ENCODE assay signal across 1 cellular context in the genomic region with DNA sequence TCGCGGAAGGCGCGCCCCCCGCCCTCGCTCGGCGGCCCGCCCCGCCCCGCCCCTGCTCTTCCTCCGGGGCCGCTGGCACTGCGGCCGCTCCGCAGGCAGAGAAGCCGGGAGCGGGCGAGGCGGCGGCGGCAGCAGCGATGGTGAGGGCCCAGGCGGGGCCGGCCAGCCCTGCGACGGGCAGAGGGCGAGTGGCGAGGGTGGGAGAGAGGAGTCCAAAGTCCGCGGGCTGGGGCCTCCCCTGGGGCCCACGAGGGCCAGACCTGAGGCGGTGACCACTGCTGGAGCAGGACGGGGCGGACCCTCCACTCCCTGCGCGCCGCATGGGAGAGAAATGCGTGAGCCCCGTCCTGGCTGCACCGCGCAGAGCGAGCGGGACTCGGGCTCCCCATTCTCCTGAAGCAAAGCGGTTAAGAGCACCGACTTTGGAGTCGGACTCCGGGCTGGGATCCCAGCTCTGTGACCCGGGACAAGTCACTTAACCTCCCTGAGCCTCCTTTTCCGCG.
TF ChIP-seq lines count a peak whose summit lies in the region.

A gene with protein sequence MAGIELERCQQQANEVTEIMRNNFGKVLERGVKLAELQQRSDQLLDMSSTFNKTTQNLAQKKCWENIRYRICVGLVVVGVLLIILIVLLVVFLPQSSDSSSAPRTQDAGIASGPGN (plus strand): TSS at position 78 of the 503 bp plus-strand sequence. CDS start 60 bp downstream, at position 138.

TF ChIP-seq in HepG2, 621 proteins besides CTCF, POLR2A, EP300 and RAD21 (continued from another document and continues in another):
- TF ChIP-seq, protein P1, sequence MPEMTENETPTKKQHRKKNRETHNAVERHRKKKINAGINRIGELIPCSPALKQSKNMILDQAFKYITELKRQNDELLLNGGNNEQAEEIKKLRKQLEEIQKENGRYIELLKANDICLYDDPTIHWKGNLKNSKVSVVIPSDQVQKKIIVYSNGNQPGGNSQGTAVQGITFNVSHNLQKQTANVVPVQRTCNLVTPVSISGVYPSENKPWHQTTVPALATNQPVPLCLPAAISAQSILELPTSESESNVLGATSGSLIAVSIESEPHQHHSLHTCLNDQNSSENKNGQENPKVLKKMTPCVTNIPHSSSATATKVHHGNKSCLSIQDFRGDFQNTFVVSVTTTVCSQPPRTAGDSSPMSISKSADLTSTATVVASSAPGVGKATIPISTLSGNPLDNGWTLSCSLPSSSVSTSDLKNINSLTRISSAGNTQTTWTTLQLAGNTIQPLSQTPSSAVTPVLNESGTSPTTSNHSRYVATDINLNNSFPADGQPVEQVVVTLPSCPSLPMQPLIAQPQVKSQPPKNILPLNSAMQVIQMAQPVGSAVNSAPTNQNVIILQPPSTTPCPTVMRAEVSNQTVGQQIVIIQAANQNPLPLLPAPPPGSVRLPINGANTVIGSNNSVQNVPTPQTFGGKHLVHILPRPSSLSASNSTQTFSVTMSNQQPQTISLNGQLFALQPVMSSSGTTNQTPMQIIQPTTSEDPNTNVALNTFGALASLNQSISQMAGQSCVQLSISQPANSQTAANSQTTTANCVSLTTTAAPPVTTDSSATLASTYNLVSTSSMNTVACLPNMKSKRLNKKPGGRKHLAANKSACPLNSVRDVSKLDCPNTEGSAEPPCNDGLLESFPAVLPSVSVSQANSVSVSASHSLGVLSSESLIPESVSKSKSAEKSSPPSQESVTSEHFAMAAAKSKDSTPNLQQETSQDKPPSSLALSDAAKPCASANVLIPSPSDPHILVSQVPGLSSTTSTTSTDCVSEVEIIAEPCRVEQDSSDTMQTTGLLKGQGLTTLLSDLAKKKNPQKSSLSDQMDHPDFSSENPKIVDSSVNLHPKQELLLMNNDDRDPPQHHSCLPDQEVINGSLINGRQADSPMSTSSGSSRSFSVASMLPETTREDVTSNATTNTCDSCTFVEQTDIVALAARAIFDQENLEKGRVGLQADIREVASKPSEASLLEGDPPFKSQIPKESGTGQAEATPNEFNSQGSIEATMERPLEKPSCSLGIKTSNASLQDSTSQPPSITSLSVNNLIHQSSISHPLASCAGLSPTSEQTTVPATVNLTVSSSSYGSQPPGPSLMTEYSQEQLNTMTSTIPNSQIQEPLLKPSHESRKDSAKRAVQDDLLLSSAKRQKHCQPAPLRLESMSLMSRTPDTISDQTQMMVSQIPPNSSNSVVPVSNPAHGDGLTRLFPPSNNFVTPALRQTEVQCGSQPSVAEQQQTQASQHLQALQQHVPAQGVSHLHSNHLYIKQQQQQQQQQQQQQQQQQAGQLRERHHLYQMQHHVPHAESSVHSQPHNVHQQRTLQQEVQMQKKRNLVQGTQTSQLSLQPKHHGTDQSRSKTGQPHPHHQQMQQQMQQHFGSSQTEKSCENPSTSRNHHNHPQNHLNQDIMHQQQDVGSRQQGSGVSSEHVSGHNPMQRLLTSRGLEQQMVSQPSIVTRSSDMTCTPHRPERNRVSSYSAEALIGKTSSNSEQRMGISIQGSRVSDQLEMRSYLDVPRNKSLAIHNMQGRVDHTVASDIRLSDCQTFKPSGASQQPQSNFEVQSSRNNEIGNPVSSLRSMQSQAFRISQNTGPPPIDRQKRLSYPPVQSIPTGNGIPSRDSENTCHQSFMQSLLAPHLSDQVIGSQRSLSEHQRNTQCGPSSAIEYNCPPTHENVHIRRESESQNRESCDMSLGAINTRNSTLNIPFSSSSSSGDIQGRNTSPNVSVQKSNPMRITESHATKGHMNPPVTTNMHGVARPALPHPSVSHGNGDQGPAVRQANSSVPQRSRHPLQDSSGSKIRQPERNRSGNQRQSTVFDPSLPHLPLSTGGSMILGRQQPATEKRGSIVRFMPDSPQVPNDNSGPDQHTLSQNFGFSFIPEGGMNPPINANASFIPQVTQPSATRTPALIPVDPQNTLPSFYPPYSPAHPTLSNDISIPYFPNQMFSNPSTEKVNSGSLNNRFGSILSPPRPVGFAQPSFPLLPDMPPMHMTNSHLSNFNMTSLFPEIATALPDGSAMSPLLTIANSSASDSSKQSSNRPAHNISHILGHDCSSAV (CRISPR knock-in tag; IDR thresholded peaks at IDR 0.05; ENCODE audit: borderline replicate concordance): 0 out of 2 replicates have a peak, but pooled peaks have one; percentile 74
- TF ChIP-seq POGZ (CRISPR knock-in tag; IDR thresholded peaks at IDR 0.05) (peak; percentile 60), NR2C2 (CRISPR knock-in tag; IDR thresholded peaks at IDR 0.05; ENCODE audit: borderline replicate concordance) (peak; percentile 48), ZSCAN21 (CRISPR knock-in tag; IDR thresholded peaks at IDR 0.05; ENCODE audit: borderline replicate concordance) (peak; percentile 97), KDM4B (CRISPR knock-in tag; IDR thresholded peaks at IDR 0.05) (peak; percentile 89; the same call in 1 of the 2 replicates), FOXC1 (CRISPR knock-in tag; IDR thresholded peaks at IDR 0.05; ENCODE audit: borderline replicate concordance) (no peak; the same call in 1 of the 2 replicates), ZNF83 (CRISPR knock-in tag; IDR thresholded peaks at IDR 0.05; ENCODE audit: borderline replicate concordance) (peak; percentile 85; the same call in 1 of the 2 replicates), ZNF282 (IDR thresholded peaks at IDR 0.05; ENCODE audit: partially characterized antibody) (no peak), ZC3H13 (CRISPR knock-in tag; IDR thresholded peaks at IDR 0.05) (peak; percentile 83; the same call in 1 of the 2 replicates), NFYB (CRISPR knock-in tag; IDR thresholded peaks at IDR 0.05) (peak; percentile 37; the same call in 1 of the 2 replicates), HMGA1 (CRISPR knock-in tag; conservative IDR thresholded peaks at IDR 0.05) (no peak), ZNF337 (CRISPR knock-in tag; IDR thresholded peaks at IDR 0.05; ENCODE audit: borderline replicate concordance, low read depth) (peak; percentile 61; the same call in 1 of the 2 replicates), PCBP1 (IDR thresholded peaks at IDR 0.05; ENCODE audit: borderline replicate concordance, low read depth, low read length) (no peak), SRSF9 (IDR thresholded peaks at IDR 0.05; ENCODE audit: borderline replicate concordance, insufficient read depth, low read depth, low read length, poor library complexity, severe bottlenecking) (no peak), ZBTB20 (CRISPR knock-in tag; IDR thresholded peaks at IDR 0.05; ENCODE audit: borderline replicate concordance, low read depth) (0 out of 2 replicates have a peak, but pooled peaks have one; percentile 37), ZNF558 (CRISPR knock-in tag; IDR thresholded peaks at IDR 0.05; ENCODE audit: borderline replicate concordance) (peak; percentile 91; the same call in 1 of the 2 replicates), JUND (CRISPR knock-in tag; IDR thresholded peaks at IDR 0.05) (0 out of 2 replicates have a peak, but pooled peaks have one; percentile 39), KAT8 (CRISPR knock-in tag; IDR thresholded peaks at IDR 0.05) (peak; percentile 71), KAT7 (CRISPR knock-in tag; IDR thresholded peaks at IDR 0.05; ENCODE audit: borderline replicate concordance) (peak; percentile 99), NRL (CRISPR knock-in tag; IDR thresholded peaks at IDR 0.05; ENCODE audit: borderline replicate concordance) (0 out of 2 replicates have a peak, but pooled peaks have one; percentile 31), ASH2L (IDR thresholded peaks at IDR 0.05; ENCODE audit: insufficient read length, low read depth, low read length) (peak; percentile 97), ZNF546 (CRISPR knock-in tag; conservative IDR thresholded peaks at IDR 0.05) (peak; percentile 82; the same call in 1 of the 2 replicates), CAMTA2 (CRISPR knock-in tag; IDR thresholded peaks at IDR 0.05; ENCODE audit: borderline replicate concordance) (peak; percentile 97), RFX1 (IDR thresholded peaks at IDR 0.05) (no peak), PAWR (CRISPR knock-in tag; IDR thresholded peaks at IDR 0.05; ENCODE audit: borderline replicate concordance) (no peak)
- TF ChIP-seq, protein P2, sequence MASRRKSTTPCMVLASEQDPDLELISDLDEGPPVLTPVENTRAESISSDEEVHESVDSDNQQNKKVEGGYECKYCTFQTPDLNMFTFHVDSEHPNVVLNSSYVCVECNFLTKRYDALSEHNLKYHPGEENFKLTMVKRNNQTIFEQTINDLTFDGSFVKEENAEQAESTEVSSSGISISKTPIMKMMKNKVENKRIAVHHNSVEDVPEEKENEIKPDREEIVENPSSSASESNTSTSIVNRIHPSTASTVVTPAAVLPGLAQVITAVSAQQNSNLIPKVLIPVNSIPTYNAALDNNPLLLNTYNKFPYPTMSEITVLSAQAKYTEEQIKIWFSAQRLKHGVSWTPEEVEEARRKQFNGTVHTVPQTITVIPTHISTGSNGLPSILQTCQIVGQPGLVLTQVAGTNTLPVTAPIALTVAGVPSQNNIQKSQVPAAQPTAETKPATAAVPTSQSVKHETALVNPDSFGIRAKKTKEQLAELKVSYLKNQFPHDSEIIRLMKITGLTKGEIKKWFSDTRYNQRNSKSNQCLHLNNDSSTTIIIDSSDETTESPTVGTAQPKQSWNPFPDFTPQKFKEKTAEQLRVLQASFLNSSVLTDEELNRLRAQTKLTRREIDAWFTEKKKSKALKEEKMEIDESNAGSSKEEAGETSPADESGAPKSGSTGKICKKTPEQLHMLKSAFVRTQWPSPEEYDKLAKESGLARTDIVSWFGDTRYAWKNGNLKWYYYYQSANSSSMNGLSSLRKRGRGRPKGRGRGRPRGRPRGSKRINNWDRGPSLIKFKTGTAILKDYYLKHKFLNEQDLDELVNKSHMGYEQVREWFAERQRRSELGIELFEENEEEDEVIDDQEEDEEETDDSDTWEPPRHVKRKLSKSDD (CRISPR knock-in tag; IDR thresholded peaks at IDR 0.05; ENCODE audit: low read depth): peak; percentile 91; the same call in 1 of the 2 replicates
- TF ChIP-seq, protein P3, sequence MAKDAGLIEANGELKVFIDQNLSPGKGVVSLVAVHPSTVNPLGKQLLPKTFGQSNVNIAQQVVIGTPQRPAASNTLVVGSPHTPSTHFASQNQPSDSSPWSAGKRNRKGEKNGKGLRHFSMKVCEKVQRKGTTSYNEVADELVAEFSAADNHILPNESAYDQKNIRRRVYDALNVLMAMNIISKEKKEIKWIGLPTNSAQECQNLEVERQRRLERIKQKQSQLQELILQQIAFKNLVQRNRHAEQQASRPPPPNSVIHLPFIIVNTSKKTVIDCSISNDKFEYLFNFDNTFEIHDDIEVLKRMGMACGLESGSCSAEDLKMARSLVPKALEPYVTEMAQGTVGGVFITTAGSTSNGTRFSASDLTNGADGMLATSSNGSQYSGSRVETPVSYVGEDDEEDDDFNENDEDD (CRISPR knock-in tag; IDR thresholded peaks at IDR 0.05; ENCODE audit: borderline replicate concordance): peak; percentile 76
- TF ChIP-seq, protein P4, sequence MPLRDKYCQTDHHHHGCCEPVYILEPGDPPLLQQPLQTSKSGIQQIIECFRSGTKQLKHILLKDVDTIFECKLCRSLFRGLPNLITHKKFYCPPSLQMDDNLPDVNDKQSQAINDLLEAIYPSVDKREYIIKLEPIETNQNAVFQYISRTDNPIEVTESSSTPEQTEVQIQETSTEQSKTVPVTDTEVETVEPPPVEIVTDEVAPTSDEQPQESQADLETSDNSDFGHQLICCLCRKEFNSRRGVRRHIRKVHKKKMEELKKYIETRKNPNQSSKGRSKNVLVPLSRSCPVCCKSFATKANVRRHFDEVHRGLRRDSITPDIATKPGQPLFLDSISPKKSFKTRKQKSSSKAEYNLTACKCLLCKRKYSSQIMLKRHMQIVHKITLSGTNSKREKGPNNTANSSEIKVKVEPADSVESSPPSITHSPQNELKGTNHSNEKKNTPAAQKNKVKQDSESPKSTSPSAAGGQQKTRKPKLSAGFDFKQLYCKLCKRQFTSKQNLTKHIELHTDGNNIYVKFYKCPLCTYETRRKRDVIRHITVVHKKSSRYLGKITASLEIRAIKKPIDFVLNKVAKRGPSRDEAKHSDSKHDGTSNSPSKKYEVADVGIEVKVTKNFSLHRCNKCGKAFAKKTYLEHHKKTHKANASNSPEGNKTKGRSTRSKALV (CRISPR knock-in tag; IDR thresholded peaks at IDR 0.05): peak; percentile 92; the same call in 1 of the 2 replicates
- TF ChIP-seq, protein P5, sequence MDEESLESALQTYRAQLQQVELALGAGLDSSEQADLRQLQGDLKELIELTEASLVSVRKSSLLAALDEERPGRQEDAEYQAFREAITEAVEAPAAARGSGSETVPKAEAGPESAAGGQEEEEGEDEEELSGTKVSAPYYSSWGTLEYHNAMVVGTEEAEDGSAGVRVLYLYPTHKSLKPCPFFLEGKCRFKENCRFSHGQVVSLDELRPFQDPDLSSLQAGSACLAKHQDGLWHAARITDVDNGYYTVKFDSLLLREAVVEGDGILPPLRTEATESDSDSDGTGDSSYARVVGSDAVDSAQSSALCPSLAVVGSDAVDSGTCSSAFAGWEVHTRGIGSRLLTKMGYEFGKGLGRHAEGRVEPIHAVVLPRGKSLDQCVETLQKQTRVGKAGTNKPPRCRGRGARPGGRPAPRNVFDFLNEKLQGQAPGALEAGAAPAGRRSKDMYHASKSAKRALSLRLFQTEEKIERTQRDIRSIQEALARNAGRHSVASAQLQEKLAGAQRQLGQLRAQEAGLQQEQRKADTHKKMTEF (CRISPR knock-in tag; IDR thresholded peaks at IDR 0.05): peak; percentile 95
- TF ChIP-seq, protein P6, sequence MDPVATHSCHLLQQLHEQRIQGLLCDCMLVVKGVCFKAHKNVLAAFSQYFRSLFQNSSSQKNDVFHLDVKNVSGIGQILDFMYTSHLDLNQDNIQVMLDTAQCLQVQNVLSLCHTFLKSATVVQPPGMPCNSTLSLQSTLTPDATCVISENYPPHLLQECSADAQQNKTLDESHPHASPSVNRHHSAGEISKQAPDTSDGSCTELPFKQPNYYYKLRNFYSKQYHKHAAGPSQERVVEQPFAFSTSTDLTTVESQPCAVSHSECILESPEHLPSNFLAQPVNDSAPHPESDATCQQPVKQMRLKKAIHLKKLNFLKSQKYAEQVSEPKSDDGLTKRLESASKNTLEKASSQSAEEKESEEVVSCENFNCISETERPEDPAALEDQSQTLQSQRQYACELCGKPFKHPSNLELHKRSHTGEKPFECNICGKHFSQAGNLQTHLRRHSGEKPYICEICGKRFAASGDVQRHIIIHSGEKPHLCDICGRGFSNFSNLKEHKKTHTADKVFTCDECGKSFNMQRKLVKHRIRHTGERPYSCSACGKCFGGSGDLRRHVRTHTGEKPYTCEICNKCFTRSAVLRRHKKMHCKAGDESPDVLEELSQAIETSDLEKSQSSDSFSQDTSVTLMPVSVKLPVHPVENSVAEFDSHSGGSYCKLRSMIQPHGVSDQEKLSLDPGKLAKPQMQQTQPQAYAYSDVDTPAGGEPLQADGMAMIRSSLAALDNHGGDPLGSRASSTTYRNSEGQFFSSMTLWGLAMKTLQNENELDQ (CRISPR knock-in tag; IDR thresholded peaks at IDR 0.05; ENCODE audit: borderline replicate concordance): 0 out of 2 replicates have a peak, but pooled peaks have one; percentile 61
- TF ChIP-seq, protein P7, sequence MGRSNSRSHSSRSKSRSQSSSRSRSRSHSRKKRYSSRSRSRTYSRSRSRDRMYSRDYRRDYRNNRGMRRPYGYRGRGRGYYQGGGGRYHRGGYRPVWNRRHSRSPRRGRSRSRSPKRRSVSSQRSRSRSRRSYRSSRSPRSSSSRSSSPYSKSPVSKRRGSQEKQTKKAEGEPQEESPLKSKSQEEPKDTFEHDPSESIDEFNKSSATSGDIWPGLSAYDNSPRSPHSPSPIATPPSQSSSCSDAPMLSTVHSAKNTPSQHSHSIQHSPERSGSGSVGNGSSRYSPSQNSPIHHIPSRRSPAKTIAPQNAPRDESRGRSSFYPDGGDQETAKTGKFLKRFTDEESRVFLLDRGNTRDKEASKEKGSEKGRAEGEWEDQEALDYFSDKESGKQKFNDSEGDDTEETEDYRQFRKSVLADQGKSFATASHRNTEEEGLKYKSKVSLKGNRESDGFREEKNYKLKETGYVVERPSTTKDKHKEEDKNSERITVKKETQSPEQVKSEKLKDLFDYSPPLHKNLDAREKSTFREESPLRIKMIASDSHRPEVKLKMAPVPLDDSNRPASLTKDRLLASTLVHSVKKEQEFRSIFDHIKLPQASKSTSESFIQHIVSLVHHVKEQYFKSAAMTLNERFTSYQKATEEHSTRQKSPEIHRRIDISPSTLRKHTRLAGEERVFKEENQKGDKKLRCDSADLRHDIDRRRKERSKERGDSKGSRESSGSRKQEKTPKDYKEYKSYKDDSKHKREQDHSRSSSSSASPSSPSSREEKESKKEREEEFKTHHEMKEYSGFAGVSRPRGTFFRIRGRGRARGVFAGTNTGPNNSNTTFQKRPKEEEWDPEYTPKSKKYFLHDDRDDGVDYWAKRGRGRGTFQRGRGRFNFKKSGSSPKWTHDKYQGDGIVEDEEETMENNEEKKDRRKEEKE (IDR thresholded peaks at IDR 0.05): no peak
